ENCODE assay signal across 15 cellular contexts in the genomic region with DNA sequence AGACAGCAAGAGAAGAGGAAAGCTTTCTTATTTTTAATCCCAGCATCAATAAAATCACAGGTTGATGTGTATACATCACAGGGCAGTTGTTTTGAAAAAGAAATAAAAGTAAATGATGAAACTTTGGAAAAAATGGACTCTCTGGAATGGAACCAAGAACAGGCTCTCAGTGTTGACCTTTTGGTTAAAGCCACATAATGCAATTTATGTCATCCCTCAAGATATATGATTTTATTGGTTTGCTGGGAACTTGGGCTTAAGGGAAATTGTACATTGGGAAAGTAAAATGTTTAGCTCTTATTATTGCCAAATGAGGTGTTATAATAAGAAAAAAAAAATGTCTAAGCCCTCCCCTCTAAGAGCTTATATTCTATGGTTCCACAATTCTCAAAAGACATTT.
A peak's percentile ranks its signal among the peaks of the same experiment; 100 is the strongest.
DNase-seq lines count a peak whose midpoint lies in the region; ATAC-seq and TF ChIP-seq lines count a peak whose summit lies in the region.
"Had no signal": no experiment of that assay in that cellular context is flagged by ENCODE, and none has a peak within 500 bp of the region (broad histone marks: within the 10 kb centered on the region; RNA-seq: fewer than 3 reads in every experiment).

No MANE protein-coding gene starts in this region.

- H3K4me3 Mint-ChIP-seq in nephron (no peak overlapping the region), WTC11 (no peak overlapping the region)
- H3K4me3 Mint-ChIP-seq: CD4-positive, alpha-beta T cell; HFFc6 had no signal

- H3K27me3 Mint-ChIP-seq in nephron (ENCODE audit: low read depth) (peaks cover 4% of the 10 kb centered on the region), WTC11 (ENCODE audit: low read depth) (no peaks in the 10 kb centered on the region)

- H3K4me1 ChIP-seq in HEK293 (ENCODE audit: control insufficient read depth, insufficient read depth, low read length): peaks cover 7% of the 10 kb centered on the region; the same call in 1 of the 2 replicates
- H3K4me1 ChIP-seq: Caco-2 had no signal

- DNase-seq in WERI-Rb-1: no peak
- DNase-seq in C1 segment of cervical spinal cord (lab: John Stamatoyannopoulos, UW): no peak
- DNase-seq in activated gamma-delta T cell treated with Interleukin-2 at 50 U/mL for 16 hours: no peak
- no peak for DNase-seq in activated CD8-positive, alpha-beta memory T cell treated with anti-CD3 and anti-CD28 coated beads, Interleukin-2, amount 50 U/mL, for 48 hours
- no peak for DNase-seq in WTC11 (ENCODE audit: low spot score)
- DNase-seq: BE2C; Caco-2; CD4-positive, alpha-beta T cell; GM23248; HCEC 1CT; HFFc6; IMR-90 had no signal

- ATAC-seq in WTC11: no peak

- no peaks in the 10 kb centered on the region for H3K36me3 ChIP-seq in HEK293 (ENCODE audit: control insufficient read depth in 2 of 2, insufficient read depth in 1 of 2, low read length in 2 of 2)
- no peaks in the 10 kb centered on the region for H3K36me3 ChIP-seq in WERI-Rb-1
- H3K36me3 ChIP-seq: BE2C had no signal

- POLR2A ChIA-PET in HEK293 (lab: Yijun Ruan, JAX): no interaction called here
- POLR2A ChIA-PET in WTC11 (lab: Charles Lee): no interaction called here

- H3K36me3 Mint-ChIP-seq in nephron (ENCODE audit: low read depth) (peaks cover 13% of the 10 kb centered on the region), WTC11 (peaks cover 7% of the 10 kb centered on the region)

- no peaks in the 10 kb centered on the region for H3K9me3 ChIP-seq in HEK293 (ENCODE audit: control insufficient read depth, insufficient read depth, low read depth, low read length)
- H3K9me3 ChIP-seq in WERI-Rb-1 (ENCODE audit: severe bottlenecking): no peaks in the 10 kb centered on the region
- H3K9me3 ChIP-seq: BE2C, Caco-2 had no signal

- TF ChIP-seq CTCF in HEK293 (tag by site-specific recombination; IDR thresholded peaks at IDR 0.05): no peak
- TF ChIP-seq CTCF in WERI-Rb-1 (IDR thresholded peaks at IDR 0.05; ENCODE audit: low read depth, low read length): no peak
- no peak for TF ChIP-seq CTCF in nephron (IDR thresholded peaks at IDR 0.05; ENCODE audit: unreplicated experiment in 3 of 3)
- TF ChIP-seq CTCF in WTC11 (IDR thresholded peaks at IDR 0.05): no peak

- H3K4me3 ChIP-seq in HEK293 (ENCODE audit: low read depth, low read length) (no peak overlapping the region), WERI-Rb-1 (ENCODE audit: low read depth, low read length) (no peak overlapping the region)
- H3K4me3 ChIP-seq: GM23248 had no signal

- CTCF ChIA-PET in HEK293 (lab: Yijun Ruan, JAX): no interaction called here
- CTCF ChIA-PET in WTC11 (lab: Charles Lee): no interaction called here

- peak overlapping the region; percentile 77 to 92 (median 82) for H3K27ac Mint-ChIP-seq in nephron
- H3K27ac Mint-ChIP-seq in WTC11: no peak overlapping the region
- H3K27ac Mint-ChIP-seq: CD4-positive, alpha-beta T cell; HFFc6 had no signal

- no peaks in the 10 kb centered on the region for H3K27me3 ChIP-seq in WERI-Rb-1 (ENCODE audit: insufficient read depth, low read depth, severe bottlenecking)
- H3K27me3 ChIP-seq: BE2C had no signal

- no peaks in the 10 kb centered on the region for H3K9me3 Mint-ChIP-seq in nephron
- peaks cover 4% of the 10 kb centered on the region for H3K9me3 Mint-ChIP-seq in WTC11
- H3K9me3 Mint-ChIP-seq: CD4-positive, alpha-beta T cell had no signal

- H3K27ac ChIP-seq in HEK293 (ENCODE audit: extremely low read depth, low read depth, low read length) (no peak overlapping the region), WERI-Rb-1 (peak overlapping the region; percentile 49)
- H3K27ac ChIP-seq: C4-2B, GM23248 had no signal

- H3K4me1 Mint-ChIP-seq in nephron (peaks cover 51% of the 10 kb centered on the region), WTC11 (peaks cover 37% of the 10 kb centered on the region)

TF ChIP-seq in HEK293, 187 proteins besides CTCF, POLR2A, EP300 and RAD21:
- no peak for TF ChIP-seq ZNF146 (tag by site-specific recombination; IDR thresholded peaks at IDR 0.05)
- TF ChIP-seq FEZF1 (tag by site-specific recombination; IDR thresholded peaks at IDR 0.05): peak; percentile 73
TF ChIP-seq in HEK293: peak in this region for 1.

TF ChIP-seq in WTC11, 78 proteins besides CTCF, POLR2A, EP300 and RAD21:
- TF ChIP-seq ETV6 (CRISPR knock-in tag; IDR thresholded peaks at IDR 0.05) (no peak), MYBL2 (CRISPR knock-in tag; IDR thresholded peaks at IDR 0.05) (no peak), TP53 (CRISPR knock-in tag; IDR thresholded peaks at IDR 0.05) (no peak), ZNF232 (CRISPR knock-in tag; IDR thresholded peaks at IDR 0.05) (no peak), ZNF423 (CRISPR knock-in tag; IDR thresholded peaks at IDR 0.05) (no peak), ELF4 (CRISPR knock-in tag; IDR thresholded peaks at IDR 0.05; ENCODE audit: low read depth) (no peak), CREB1 (CRISPR knock-in tag; IDR thresholded peaks at IDR 0.05) (no peak), ZNF416 (CRISPR knock-in tag; IDR thresholded peaks at IDR 0.05) (no peak), HMGA2 (CRISPR knock-in tag; IDR thresholded peaks at IDR 0.05) (no peak), ZBTB21 (CRISPR knock-in tag; IDR thresholded peaks at IDR 0.05; ENCODE audit: borderline replicate concordance) (no peak), CREM (CRISPR knock-in tag; IDR thresholded peaks at IDR 0.05) (no peak), ZNF138 (CRISPR knock-in tag; conservative IDR thresholded peaks at IDR 0.05) (no peak), NR3C1 (CRISPR knock-in tag; conservative IDR thresholded peaks at IDR 0.05; ENCODE audit: low read depth) (no peak)
- TF ChIP-seq, protein P1, sequence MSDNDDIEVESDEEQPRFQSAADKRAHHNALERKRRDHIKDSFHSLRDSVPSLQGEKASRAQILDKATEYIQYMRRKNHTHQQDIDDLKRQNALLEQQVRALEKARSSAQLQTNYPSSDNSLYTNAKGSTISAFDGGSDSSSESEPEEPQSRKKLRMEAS (CRISPR knock-in tag; IDR thresholded peaks at IDR 0.05): no peak
- TF ChIP-seq, protein P2, sequence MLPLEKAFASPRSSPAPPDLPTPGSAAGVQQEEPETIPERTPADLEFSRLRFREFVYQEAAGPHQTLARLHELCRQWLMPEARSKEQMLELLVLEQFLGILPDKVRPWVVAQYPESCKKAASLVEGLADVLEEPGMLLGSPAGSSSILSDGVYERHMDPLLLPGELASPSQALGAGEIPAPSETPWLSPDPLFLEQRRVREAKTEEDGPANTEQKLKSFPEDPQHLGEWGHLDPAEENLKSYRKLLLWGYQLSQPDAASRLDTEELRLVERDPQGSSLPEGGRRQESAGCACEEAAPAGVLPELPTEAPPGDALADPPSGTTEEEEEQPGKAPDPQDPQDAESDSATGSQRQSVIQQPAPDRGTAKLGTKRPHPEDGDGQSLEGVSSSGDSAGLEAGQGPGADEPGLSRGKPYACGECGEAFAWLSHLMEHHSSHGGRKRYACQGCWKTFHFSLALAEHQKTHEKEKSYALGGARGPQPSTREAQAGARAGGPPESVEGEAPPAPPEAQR (CRISPR knock-in tag; IDR thresholded peaks at IDR 0.05): no peak
- TF ChIP-seq, protein P3, sequence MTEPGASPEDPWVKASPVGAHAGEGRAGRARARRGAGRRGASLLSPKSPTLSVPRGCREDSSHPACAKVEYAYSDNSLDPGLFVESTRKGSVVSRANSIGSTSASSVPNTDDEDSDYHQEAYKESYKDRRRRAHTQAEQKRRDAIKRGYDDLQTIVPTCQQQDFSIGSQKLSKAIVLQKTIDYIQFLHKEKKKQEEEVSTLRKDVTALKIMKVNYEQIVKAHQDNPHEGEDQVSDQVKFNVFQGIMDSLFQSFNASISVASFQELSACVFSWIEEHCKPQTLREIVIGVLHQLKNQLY (CRISPR knock-in tag; IDR thresholded peaks at IDR 0.05): no peak
- TF ChIP-seq, protein P4, sequence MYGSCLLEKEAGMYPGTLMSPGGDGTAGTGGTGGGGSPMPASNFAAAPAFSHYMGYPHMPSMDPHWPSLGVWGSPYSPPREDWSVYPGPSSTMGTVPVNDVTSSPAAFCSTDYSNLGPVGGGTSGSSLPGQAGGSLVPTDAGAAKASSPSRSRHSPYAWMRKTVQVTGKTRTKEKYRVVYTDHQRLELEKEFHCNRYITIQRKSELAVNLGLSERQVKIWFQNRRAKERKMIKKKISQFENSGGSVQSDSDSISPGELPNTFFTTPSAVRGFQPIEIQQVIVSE (CRISPR knock-in tag; IDR thresholded peaks at IDR 0.05; ENCODE audit: borderline replicate concordance): no peak
- TF ChIP-seq, protein P5, sequence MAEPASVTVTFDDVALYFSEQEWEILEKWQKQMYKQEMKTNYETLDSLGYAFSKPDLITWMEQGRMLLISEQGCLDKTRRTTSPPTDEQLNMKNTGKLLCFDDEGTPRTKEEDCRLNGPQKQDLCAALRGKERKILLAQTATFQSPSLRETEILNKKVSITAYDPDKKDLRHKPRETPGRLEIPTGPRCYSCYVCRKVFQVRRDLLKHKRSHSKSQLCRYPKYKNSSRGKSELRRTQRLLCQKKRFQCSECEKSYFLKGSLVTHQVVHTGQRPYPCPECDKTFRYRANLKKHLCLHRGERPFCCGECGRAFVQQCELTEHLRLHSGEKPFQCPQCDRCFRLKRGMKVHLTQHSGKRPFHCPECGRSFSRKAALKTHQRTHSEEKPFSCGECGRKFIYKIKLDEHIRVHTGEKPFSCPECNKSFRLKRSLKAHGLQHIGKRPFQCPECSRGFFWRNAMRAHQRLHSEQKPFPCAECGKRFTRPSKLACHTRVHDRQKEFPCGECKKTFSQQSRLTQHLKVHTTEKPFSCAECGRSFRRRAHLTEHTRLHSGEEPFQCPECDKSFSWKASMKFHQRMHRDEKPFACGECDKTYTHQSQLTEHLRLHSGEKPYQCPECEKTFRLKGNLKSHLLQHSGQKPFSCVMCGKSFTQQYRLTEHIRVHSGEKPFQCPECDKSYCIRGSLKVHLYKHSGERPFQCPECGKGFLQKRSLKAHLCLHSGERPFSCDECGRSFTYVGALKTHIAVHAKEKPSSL (CRISPR knock-in tag; conservative IDR thresholded peaks at IDR 0.05): no peak
